In the genomic region with DNA sequence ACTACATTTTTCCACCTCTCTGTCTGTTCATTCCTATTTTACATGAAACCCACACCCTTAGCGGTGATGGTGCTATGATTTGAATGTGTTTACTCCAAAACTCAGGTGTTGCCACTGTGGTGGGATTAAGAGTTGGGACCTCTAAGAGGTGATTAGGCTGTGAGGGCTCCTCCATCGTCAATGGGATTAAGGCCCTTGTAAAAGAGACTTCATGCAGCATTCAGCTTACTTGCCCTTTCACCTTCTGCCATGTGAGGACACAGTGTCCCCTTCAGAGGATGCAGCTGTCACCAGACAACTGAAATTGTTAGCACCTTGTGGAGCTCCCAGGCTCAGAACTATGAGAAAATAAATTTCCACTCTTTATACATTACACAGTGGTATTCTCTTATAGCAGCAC, we compare ENCODE assay signal across 27 cellular contexts.
"Had no signal": no experiment of that assay in that cellular context is flagged by ENCODE, and none has a peak within 500 bp of the region (broad histone marks: within the 10 kb centered on the region; RNA-seq: fewer than 3 reads in every experiment).

No MANE protein-coding gene starts in this region.

- H3K27ac ChIP-seq: brain microvascular endothelial cell, coronary artery, dorsolateral prefrontal cortex, heart left ventricle had no signal

- H3K27me3 ChIP-seq: brain microvascular endothelial cell, heart left ventricle had no signal

- ATAC-seq: activated CD8-positive, alpha-beta T cell treated with anti-CD3 and anti-CD28 coated beads for 36 hours; activated T-cell treated with anti-CD3 and anti-CD28 coated beads, Interleukin-2, amount 50 U/mL, for 4 hours; activated T-helper 17 cell treated with anti-CD3 and anti-CD28 coated beads, Interleukin-2, amount 50 U/mL, for 72 hours; esophagus mucosa; heart left ventricle; T-helper 17 cell; WTC11 had no signal

- H3K4me3 ChIP-seq: coronary artery, dorsolateral prefrontal cortex, heart left ventricle had no signal

- H3K36me3 ChIP-seq: brain microvascular endothelial cell had no signal

- H3K9me3 ChIP-seq: heart left ventricle had no signal

- DNase-seq: activated CD4-positive, alpha-beta T cell treated with anti-CD3 and anti-CD28 coated beads for 1 hour; activated CD4-positive, alpha-beta T cell treated with anti-CD3 and anti-CD28 coated beads for 48 hours; activated CD4-positive, alpha-beta T cell treated with anti-CD3 and anti-CD28 coated beads, Interleukin-2, amount 50 U/mL, for 1 hour; activated CD4-positive, alpha-beta T cell treated with anti-CD3 and anti-CD28 coated beads, Interleukin-2, amount 50 U/mL, for 48 hours; activated CD8-positive, alpha-beta memory T cell treated with anti-CD3 and anti-CD28 coated beads for 24 hours; activated CD8-positive, alpha-beta T cell treated with anti-CD3 and anti-CD28 coated beads for 36 hours; activated effector memory CD4-positive, alpha-beta T cell treated with Interleukin-2 at 50 U/mL for 16 hours; activated gamma-delta T cell treated with Interleukin-2 at 50 U/mL for 16 hours; activated naive CD4-positive, alpha-beta T cell treated with anti-CD3 and anti-CD28 coated beads, Interleukin-2, amount 50 U/mL, for 16 hours; activated naive CD4-positive, alpha-beta T cell treated with Interleukin-2 at 50 U/mL for 16 hours; activated T-cell treated with anti-CD3 and anti-CD28 coated beads, Interleukin-2, amount 50 U/mL, for 4 hours; amniotic stem cell; anterior cingulate cortex; brain microvascular endothelial cell; dorsolateral prefrontal cortex; effector memory CD4-positive, alpha-beta T cell; endodermal cell; foreskin fibroblast; glutamatergic neuron; heart left ventricle; T-helper 1 cell; T-helper 17 cell; T1000 had no signal
